8 cellular contexts compared by ENCODE assay signal in genomic region chr6:148217051-148217450, GRCh38.
"Had no signal": no experiment of that assay in that cellular context is flagged by ENCODE, and none has a peak within 500 bp of the region (broad histone marks: within the 10 kb centered on the region; RNA-seq: fewer than 3 reads in every experiment).

No MANE protein-coding gene starts in this region.

- H3K4me3 Mint-ChIP-seq: HFFc6 had no signal

- H2AFZ ChIP-seq: GM23248 had no signal

- DNase-seq: GM23248, GOT3, H7, HCEC 1CT, HFFc6, IMR-90, KBM-7 had no signal

- H3K4me3 ChIP-seq: GM23248 had no signal

- H3K27ac ChIP-seq: GM23248, HL-60 had no signal

- H3K9ac ChIP-seq: GM23248 had no signal

- H3K27ac Mint-ChIP-seq: HFFc6 had no signal

- H3K9me3 Mint-ChIP-seq: HFFc6 had no signal
